In the genomic region with DNA sequence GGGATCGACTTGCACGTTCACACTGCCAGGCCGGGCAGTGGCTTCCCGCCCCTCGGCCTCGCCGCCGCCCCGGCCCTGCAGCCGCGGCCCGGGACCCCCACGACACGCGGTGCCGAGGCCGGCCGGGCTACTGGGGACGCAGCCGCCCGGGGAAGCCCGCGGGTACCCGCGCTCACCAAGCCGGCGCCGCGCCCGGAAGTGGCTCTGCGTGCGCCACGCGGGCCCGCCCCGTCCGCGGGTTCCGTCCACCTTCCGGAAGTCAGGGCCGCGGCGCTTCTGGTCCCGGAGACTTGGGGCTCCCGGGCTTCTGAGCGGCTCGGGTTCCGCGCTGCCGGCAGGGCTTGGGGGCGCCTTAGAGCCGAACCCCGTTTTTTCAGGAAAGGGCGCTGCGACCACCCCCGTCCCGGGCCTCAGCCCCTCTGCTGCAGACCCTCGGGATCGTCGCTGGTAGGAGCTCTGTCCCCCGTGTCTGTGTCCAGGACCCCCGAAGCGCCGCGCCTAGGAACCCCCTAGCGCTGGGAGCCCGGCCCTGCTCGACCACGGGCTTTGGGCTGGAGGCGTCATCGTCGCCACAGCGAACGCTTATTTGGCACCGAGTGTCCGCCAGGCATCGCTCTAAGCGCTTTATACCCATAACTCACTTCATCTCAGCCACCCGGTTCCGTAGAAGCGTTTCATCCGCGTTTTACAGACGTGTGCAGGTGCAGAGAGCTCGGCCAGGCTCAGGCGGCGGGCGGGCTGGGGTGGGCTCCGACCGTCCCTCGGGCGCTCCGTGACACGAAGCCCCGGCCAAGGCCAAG, we compare ENCODE assay signal across 8 cellular contexts. TPM values are rescaled to one million over a fixed set of nuclear protein-coding genes. Genes with fewer than 3 reads are reported as not detected.
DNase-seq lines count a peak whose midpoint lies in the region; ATAC-seq lines count a peak whose summit lies in the region.

A gene with protein sequence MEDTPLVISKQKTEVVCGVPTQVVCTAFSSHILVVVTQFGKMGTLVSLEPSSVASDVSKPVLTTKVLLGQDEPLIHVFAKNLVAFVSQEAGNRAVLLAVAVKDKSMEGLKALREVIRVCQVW (minus strand): TSS at position 200 of the 800 bp plus-strand sequence. CDS start 693 bp downstream, outside the sequence.

- H3K27ac ChIP-seq in mesodermal cell (ENCODE audit: low read depth, low read length, severe bottlenecking): peak within 1 kb of the TSS; percentile 59

- H3K4me3 ChIP-seq in endocrine pancreas (ENCODE audit: control insufficient read depth, insufficient read depth, low read length) (no peak within 1 kb of the TSS), mesodermal cell (ENCODE audit: extremely low read depth, insufficient read depth, low read length, poor library complexity, severe bottlenecking) (peak within 1 kb of the TSS; percentile 57)

- no peaks in the 10 kb centered on the region for H3K4me1 ChIP-seq in endocrine pancreas (ENCODE audit: control insufficient read depth, insufficient read depth, low read length)
- peaks cover 19% of the 10 kb centered on the region for H3K4me1 ChIP-seq in mesodermal cell (ENCODE audit: control insufficient read depth, insufficient read depth, low read length, poor library complexity, severe bottlenecking)

- H3K9me3 ChIP-seq in endocrine pancreas (ENCODE audit: control insufficient read depth, low read length) (no peaks in the 10 kb centered on the region), mesodermal cell (ENCODE audit: control insufficient read depth, low read length) (no peaks in the 10 kb centered on the region)

- peak; percentile 85 for ATAC-seq in GM19467 (IDR thresholded peaks at IDR 0.05; ENCODE audit: unreplicated experiment)

- DNase-seq in COLO829 (ENCODE audit: low spot score) (peak; percentile 94), HS-27A (ENCODE audit: low read depth) (peak; percentile 52), NOMO-1 treated with dmso at 0.1 percent for 144 hours (lab: John Stamatoyannopoulos, UW; ENCODE audit: unreplicated experiment) (peak; percentile 82)
- peak; percentile 75 to 87 (median 80) for DNase-seq in activated CD8-positive, alpha-beta memory T cell treated with anti-CD3 and anti-CD28 coated beads for 48 hours (ENCODE audit: low read depth in 2 of 3, low spot score in 2 of 3)
- DNase-seq in stimulated activated CD8-positive, alpha-beta memory T cell treated with anti-CD3 and anti-CD28 coated beads, Interleukin-15, amount 100 ng/mL, for 24 hours (ENCODE audit: low read depth): peak; percentile 81

- H3K36me3 ChIP-seq in endocrine pancreas (ENCODE audit: control insufficient read depth, insufficient read depth, low read length) (no peaks in the 10 kb centered on the region), mesodermal cell (ENCODE audit: control insufficient read depth, insufficient read depth, low read length) (peaks cover under 1% of the 10 kb centered on the region)

- WGBS in mesodermal cell (ENCODE audit: insufficient coverage in 2 of 2), 2 experiments: 44 to 70% methylated on average over 71 to 92 of the region's 95 CpGs

- H3K27me3 ChIP-seq in endocrine pancreas (ENCODE audit: control insufficient read depth, insufficient read depth, low read length): no peaks in the 10 kb centered on the region

- H3K9ac ChIP-seq in endocrine pancreas (ENCODE audit: control insufficient read depth, insufficient read depth, low read length): peak within 1 kb of the TSS; percentile 68

RNA-seq across cellular contexts. Expression of the gene that starts here (rescaled TPM):
- polyA plus RNA-seq in mesodermal cell (2013, experiment 1 of 2): 28.0 TPM
- 22.4 TPM for polyA plus RNA-seq in mesodermal cell (2013, experiment 2 of 2)
